Comparison of ENCODE assay signal across 10 cellular contexts in genomic region chr1:222653178-222653827, GRCh38.
DNase-seq lines count a peak whose midpoint lies in the region; ATAC-seq lines count a peak whose summit lies in the region.
"Had no signal": no experiment of that assay in that cellular context is flagged by ENCODE, and none has a peak within 500 bp of the region (broad histone marks: within the 10 kb centered on the region; RNA-seq: fewer than 3 reads in every experiment).

No MANE protein-coding gene starts in this region.

- peak overlapping the region; percentile 97 for H3K27ac Mint-ChIP-seq in memory B cell

- peaks cover 24% of the 10 kb centered on the region for H3K4me1 Mint-ChIP-seq in memory B cell

- peaks cover 35% of the 10 kb centered on the region for H3K36me3 Mint-ChIP-seq in memory B cell

- H3K27me3 Mint-ChIP-seq in memory B cell, result no peaks in the 10 kb centered on the region

- no peak for DNase-seq in memory B cell (ENCODE audit: low spot score in 2 of 2)
- DNase-seq in NCI-H226, result no peak
- DNase-seq in Ammon's horn (ENCODE audit: low spot score), result no peak
- no peak for DNase-seq in activated gamma-delta T cell (lab: John Stamatoyannopoulos, UW)
- DNase-seq in NK-92 (lab: John Stamatoyannopoulos, UW; ENCODE audit: unreplicated experiment), result no peak
- DNase-seq: brain microvascular endothelial cell, NCI-H1694 had no signal

- no peak overlapping the region for H3K4me3 Mint-ChIP-seq in memory B cell

- no peaks in the 10 kb centered on the region for H3K9me3 Mint-ChIP-seq in memory B cell

- peak; percentile 57 for ATAC-seq in GM18873 (IDR thresholded peaks at IDR 0.05; ENCODE audit: low FRiP score, unreplicated experiment)
- peak; percentile 70 for ATAC-seq in GM21717 (IDR thresholded peaks at IDR 0.05; ENCODE audit: unreplicated experiment)
- peak; percentile 67 for ATAC-seq in HG03521 (IDR thresholded peaks at IDR 0.05; ENCODE audit: unreplicated experiment)
- ATAC-seq in memory B cell (ENCODE audit: low read depth), result no peak
